Comparison of ENCODE assay signal across 1 cellular context in genomic region chr12:6364037-6364360, GRCh38.
TF ChIP-seq lines count a peak whose summit lies in the region.

No MANE protein-coding gene starts in this region.

TF ChIP-seq in K562, 482 proteins besides CTCF, POLR2A, EP300 and RAD21:
- TF ChIP-seq ZNF518B (CRISPR knock-in tag; IDR thresholded peaks at IDR 0.05) = no peak
- no peak for TF ChIP-seq RB1 (IDR thresholded peaks at IDR 0.05; ENCODE audit: low read depth)
- peak in 1 of 2 experiments; percentile 72; a peak in 1 of 4 replicates for TF ChIP-seq MLLT1 (IDR thresholded peaks at IDR 0.05)
